Comparison of ENCODE assay signal across 34 cellular contexts in the genomic region with DNA sequence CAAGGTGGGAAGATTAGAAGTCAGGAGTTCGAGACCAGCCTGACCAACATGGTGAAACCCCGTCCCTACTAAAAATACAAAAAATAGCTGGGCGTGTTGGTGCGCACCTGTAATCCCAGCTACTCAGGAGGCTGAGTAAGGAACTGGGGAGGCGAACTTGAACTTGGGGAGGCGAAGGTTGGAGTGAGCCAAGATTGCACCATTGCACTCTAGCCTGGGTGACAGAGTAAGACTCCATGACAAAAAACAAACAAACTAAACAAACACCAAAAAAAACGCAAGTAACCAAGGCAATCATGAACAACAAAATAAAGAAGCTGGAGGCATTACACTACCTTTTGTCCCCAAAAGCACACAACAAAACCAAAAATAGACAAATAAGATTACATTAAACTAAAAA.
"Had no signal": no experiment of that assay in that cellular context is flagged by ENCODE, and none has a peak within 500 bp of the region (broad histone marks: within the 10 kb centered on the region; RNA-seq: fewer than 3 reads in every experiment).

No MANE protein-coding gene starts in this region.

- H3K4me3 ChIP-seq: MG63 had no signal

- H3K27me3 ChIP-seq: MG63 had no signal

- H3K36me3 ChIP-seq: MG63 had no signal

- DNase-seq: Karpas-422, Kasumi-1, MG63, MM.1S, MV-4-11, NCI-H1048, NCI-H1092, NCI-H1092 treated with DMSO at 0.1 percent for 48 hours, NCI-H1105, NCI-H1417, NCI-H1417 treated with DMSO at 0.1 percent for 48 hours, NCI-H1436, NCI-H1436 treated with DMSO at 0.1 percent for 48 hours, NCI-H146, NCI-H1694, NCI-H1694 treated with DMSO at 0.1 percent for 48 hours, NCI-H187, NCI-H187 treated with DMSO at 0.1 percent for 48 hours, NCI-H1930, NCI-H2029, NCI-H2029 treated with DMSO at 0.1 percent for 48 hours, NCI-H2081, NCI-H2081 treated with DMSO at 0.1 percent for 48 hours, NCI-H2107, NCI-H2171, NCI-H2171 treated with DMSO at 0.1 percent for 48 hours, NCI-H2227 treated with DMSO at 0.1 percent for 48 hours, NCI-H226, NCI-H345, NCI-H446, NCI-H446 treated with DMSO at 0.1 percent for 48 hours, NCI-H510A, NCI-H510A treated with DMSO at 0.1 percent for 48 hours, NCI-H524 had no signal

- H3K9me3 ChIP-seq: MG63 had no signal
